In the genomic region with DNA sequence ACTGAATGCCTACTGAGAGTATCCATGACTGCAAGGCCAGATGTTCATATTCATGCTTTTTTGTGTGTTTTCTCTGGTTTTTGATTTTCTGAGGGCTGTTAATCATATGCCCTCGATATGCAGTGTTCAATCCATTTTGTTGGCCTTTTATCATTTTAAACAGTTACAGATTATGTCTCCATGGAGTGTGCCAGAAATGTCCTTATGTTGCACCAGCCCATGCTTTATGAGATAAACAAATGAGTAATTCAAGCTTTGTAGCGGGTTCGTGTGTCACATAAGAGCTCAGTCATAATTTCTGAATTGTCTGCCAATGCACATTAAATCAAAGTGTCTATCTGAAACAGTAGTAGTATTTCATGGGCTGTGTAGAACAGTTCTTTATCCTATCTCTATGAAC, we compare ENCODE assay signal across 30 cellular contexts.
DNase-seq lines count a peak whose midpoint lies in the region; TF ChIP-seq lines count a peak whose summit lies in the region.
"Had no signal": no experiment of that assay in that cellular context is flagged by ENCODE, and none has a peak within 500 bp of the region (broad histone marks: within the 10 kb centered on the region; RNA-seq: fewer than 3 reads in every experiment).

No MANE protein-coding gene starts in this region.

- no peaks in the 10 kb centered on the region for H3K27me3 ChIP-seq in hepatocyte
- H3K27me3 ChIP-seq: adrenal gland, BLaER1, heart left ventricle, ovary, stomach, tibial artery had no signal

- H3K9me3 ChIP-seq in hepatocyte (ENCODE audit: low read depth) = no peaks in the 10 kb centered on the region
- H3K9me3 ChIP-seq: adrenal gland, BLaER1, heart left ventricle, ovary, stomach, tibial artery had no signal

- WGBS in hepatocyte (ENCODE audit: low lambda C conversion rate, missing lambda C conversion rate) = 75% methylated on average over 3 of the region's 3 CpGs

- H3K4me1 ChIP-seq in hepatocyte (ENCODE audit: insufficient read depth) = no peaks in the 10 kb centered on the region
- H3K4me1 ChIP-seq: adrenal gland, BLaER1, heart left ventricle, stomach, tibial artery had no signal

- no peak overlapping the region for H3K4me2 ChIP-seq in hepatocyte
- H3K4me2 ChIP-seq: BLaER1 had no signal

- DNase-seq in AG10803 (ENCODE audit: low read depth) = peak; percentile 52
- peak; percentile 4 for DNase-seq in H4 (ENCODE audit: low spot score)
- DNase-seq in NCI-H2171 treated with DMSO at 0.1 percent for 48 hours (lab: John Stamatoyannopoulos, UW) = peak; percentile 87
- peak; percentile 14 for DNase-seq in fibroblast of mammary gland (ENCODE audit: low read depth)
- no peak for DNase-seq in osteocyte (ENCODE audit: extremely low spot score, unreplicated experiment)
- no peak for DNase-seq in hippocampal formation (lab: John Stamatoyannopoulos, UW)
- DNase-seq in hepatocyte (ENCODE audit: low spot score) = no peak
- DNase-seq: activated B cell treated with CpG ODN at 0.5 μM for 24 hours; activated CD4-positive, alpha-beta T cell treated with anti-CD3 and anti-CD28 coated beads, Interleukin-2, amount 50 U/mL, for 1 hour; activated CD8-positive, alpha-beta memory T cell treated with anti-CD3 and anti-CD28 coated beads, Interleukin-2, amount 10 ng/mL, durations not matched to agents 7 days and 5 days; activated naive CD4-positive, alpha-beta T cell; activated T-cell treated with anti-CD3 and anti-CD28 coated beads, Interleukin-2, amount 50 U/mL, for 48 hours; adrenal gland; cerebellar nuclear complex; DND-41; dorsolateral prefrontal cortex; heart left ventricle; Kasumi-1; NCI-H1048; NCI-H2107; NCI-H526 treated with DMSO at 0.1 percent for 48 hours; nephron progenitor cell; ovary; RPMI8226; stimulated activated CD4-positive, alpha-beta T cell treated with anti-CD3 and anti-CD28 coated beads, Interleukin-2, amount 100 ng/mL, for 24 hours; stomach; T-helper 1 cell; tibial artery had no signal

- TF ChIP-seq CTCF in AG10803 (conservative IDR thresholded peaks at IDR 0.05; ENCODE audit: low read length) (no peak), fibroblast of mammary gland (conservative IDR thresholded peaks at IDR 0.05; ENCODE audit: control insufficient read depth, insufficient read depth, low read depth, low read length) (no peak), osteocyte (IDR thresholded peaks at IDR 0.05) (no peak), hepatocyte (IDR thresholded peaks at IDR 0.05; ENCODE audit: poor library complexity) (no peak)

- no peak overlapping the region for H2AFZ ChIP-seq in hepatocyte

- no peaks in the 10 kb centered on the region for H3K4me1 Mint-ChIP-seq in osteocyte (ENCODE audit: unreplicated experiment)
- H3K4me1 Mint-ChIP-seq: activated B cell treated with CpG ODN at 0.5 μM for 24 hours; activated CD8-positive, alpha-beta memory T cell treated with anti-CD3 and anti-CD28 coated beads, Interleukin-2, amount 10 ng/mL, durations not matched to agents 7 days and 5 days had no signal

- no peaks in the 10 kb centered on the region for H3K79me2 ChIP-seq in hepatocyte

- no peak overlapping the region for H3K4me3 ChIP-seq in AG10803 (ENCODE audit: low read length)
- H3K4me3 ChIP-seq in fibroblast of mammary gland (ENCODE audit: control insufficient read depth, low read depth, low read length) = no peak overlapping the region
- H3K4me3 ChIP-seq in hepatocyte = no peak overlapping the region
- H3K4me3 ChIP-seq: adrenal gland, BLaER1, dorsolateral prefrontal cortex, heart left ventricle, ovary, stomach, tibial artery had no signal

- H3K4me3 Mint-ChIP-seq in osteocyte (ENCODE audit: unreplicated experiment) = no peak overlapping the region
- H3K4me3 Mint-ChIP-seq: activated B cell treated with CpG ODN at 0.5 μM for 24 hours; activated CD8-positive, alpha-beta memory T cell treated with anti-CD3 and anti-CD28 coated beads, Interleukin-2, amount 10 ng/mL, durations not matched to agents 7 days and 5 days; brain; nephron progenitor cell had no signal

- H4K20me1 ChIP-seq in hepatocyte (ENCODE audit: insufficient read depth, poor library complexity, severe bottlenecking) = no peaks in the 10 kb centered on the region
- H4K20me1 ChIP-seq: BLaER1 had no signal

- H3K27ac Mint-ChIP-seq in osteocyte (ENCODE audit: unreplicated experiment) = no peak overlapping the region
- H3K27ac Mint-ChIP-seq: activated B cell treated with CpG ODN at 0.5 μM for 24 hours; activated CD8-positive, alpha-beta memory T cell treated with anti-CD3 and anti-CD28 coated beads, Interleukin-2, amount 10 ng/mL, durations not matched to agents 7 days and 5 days; nephron progenitor cell had no signal

- H3K27ac ChIP-seq in hepatocyte = no peak overlapping the region
- H3K27ac ChIP-seq: adrenal gland, BLaER1, dorsolateral prefrontal cortex, heart left ventricle, ovary, stomach, tibial artery had no signal

- no peaks in the 10 kb centered on the region for H3K9me3 Mint-ChIP-seq in osteocyte (ENCODE audit: unreplicated experiment)
- H3K9me3 Mint-ChIP-seq: activated B cell treated with CpG ODN at 0.5 μM for 24 hours, brain, nephron progenitor cell had no signal

- no peaks in the 10 kb centered on the region for H3K36me3 Mint-ChIP-seq in osteocyte (ENCODE audit: unreplicated experiment)
- H3K36me3 Mint-ChIP-seq: activated CD8-positive, alpha-beta memory T cell treated with anti-CD3 and anti-CD28 coated beads, Interleukin-2, amount 10 ng/mL, durations not matched to agents 7 days and 5 days; brain had no signal

- no peaks in the 10 kb centered on the region for H3K9me2 ChIP-seq in hepatocyte (replicated peaks; ENCODE audit: insufficient read depth)

- H3K27me3 Mint-ChIP-seq in osteocyte (ENCODE audit: unreplicated experiment) = peaks cover 12% of the 10 kb centered on the region
- H3K27me3 Mint-ChIP-seq: activated B cell treated with CpG ODN at 0.5 μM for 24 hours; activated CD8-positive, alpha-beta memory T cell treated with anti-CD3 and anti-CD28 coated beads, Interleukin-2, amount 10 ng/mL, durations not matched to agents 7 days and 5 days had no signal

- H3K36me3 ChIP-seq in hepatocyte (replicated peaks; ENCODE audit: insufficient read depth, low read depth) = no peaks in the 10 kb centered on the region
- H3K36me3 ChIP-seq: adrenal gland, BLaER1, heart left ventricle, ovary, stomach, tibial artery had no signal

Comparison
In these comparisons a context has a peak if more than half of its experiments do, and no peak if none do; other contexts are left out.
1. DNase-seq: peak in AG10803 (single experiment), H4 (single experiment), NCI-H2171 treated with DMSO at 0.1 percent for 48 hours (single experiment) and fibroblast of mammary gland (single experiment); none in osteocyte (single experiment), hippocampal formation (0 of 2) and hepatocyte (single experiment).